17 cellular contexts compared by ENCODE assay signal in the genomic region with DNA sequence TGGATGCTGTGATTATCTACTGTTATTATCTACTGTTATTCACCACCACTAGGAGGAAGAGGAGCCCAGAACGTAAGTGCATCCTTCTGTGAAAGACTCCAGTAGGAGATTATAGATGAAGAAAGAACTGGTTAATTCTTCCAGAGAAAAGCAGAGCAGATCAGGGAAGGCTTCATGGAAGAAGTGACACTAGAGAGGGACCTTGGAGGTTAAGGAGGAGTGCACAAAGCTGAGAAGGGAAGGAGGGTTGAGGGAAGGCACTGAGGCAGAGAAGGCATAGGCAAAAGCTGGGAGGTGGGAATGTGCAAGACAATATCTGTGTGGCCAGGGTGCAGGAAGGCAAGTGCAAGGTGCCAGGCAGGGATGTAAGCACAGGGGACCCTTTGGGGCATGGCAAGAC. TPM values are rescaled to one million over a fixed set of nuclear protein-coding genes. Genes with fewer than 3 reads are reported as not detected.
A peak's percentile ranks its signal among the peaks of the same experiment; 100 is the strongest.
DNase-seq lines count a peak whose midpoint lies in the region; ATAC-seq and TF ChIP-seq lines count a peak whose summit lies in the region.
"Had no signal": no experiment of that assay in that cellular context is flagged by ENCODE, and none has a peak within 500 bp of the region (broad histone marks: within the 10 kb centered on the region; RNA-seq: fewer than 3 reads in every experiment).

No MANE protein-coding gene starts in this region.

- no peak overlapping the region for H3K4me2 ChIP-seq in trophoblast cell (ENCODE audit: low read length)
- H3K4me2 ChIP-seq: GM23338 had no signal

- no peak overlapping the region for H4K8ac ChIP-seq in trophoblast cell (ENCODE audit: low read depth, low read length)

- no peak overlapping the region for H2AFZ ChIP-seq in trophoblast cell (ENCODE audit: insufficient read depth, low read length, poor library complexity)
- H2AFZ ChIP-seq: GM23338 had no signal

- H3K4me3 Mint-ChIP-seq in activated CD8-positive, alpha-beta T cell treated with anti-CD3 and anti-CD28 coated beads, Interleukin-2, amount 10 ng/mL, durations not matched to agents 7 days and 5 days, result no peak overlapping the region
- no peak overlapping the region for H3K4me3 Mint-ChIP-seq in activated CD8-positive, alpha-beta T cell treated with anti-CD3 and anti-CD28 coated beads for 36 hours
- H3K4me3 Mint-ChIP-seq in chondrocyte (ENCODE audit: unreplicated experiment), result no peak overlapping the region
- H3K4me3 Mint-ChIP-seq: CD4-positive, CD25-positive, alpha-beta regulatory T cell; GM23338 had no signal

- H4K12ac ChIP-seq in trophoblast cell (ENCODE audit: low read depth, low read length), result no peak overlapping the region

- peaks cover 17% of the 10 kb centered on the region for H3K4me1 Mint-ChIP-seq in activated CD8-positive, alpha-beta T cell treated with anti-CD3 and anti-CD28 coated beads, Interleukin-2, amount 10 ng/mL, durations not matched to agents 7 days and 5 days (ENCODE audit: low read depth)
- H3K4me1 Mint-ChIP-seq in activated CD8-positive, alpha-beta T cell treated with anti-CD3 and anti-CD28 coated beads for 36 hours (ENCODE audit: low read depth), result peaks cover 11% of the 10 kb centered on the region
- peaks cover 22% of the 10 kb centered on the region for H3K4me1 Mint-ChIP-seq in chondrocyte (ENCODE audit: low read depth)

- no peak overlapping the region for H2BK5ac ChIP-seq in trophoblast cell (ENCODE audit: low read depth, low read length, poor library complexity)

- no peak overlapping the region for H3K14ac ChIP-seq in trophoblast cell (ENCODE audit: low read length)

- no peaks in the 10 kb centered on the region for H3K79me2 ChIP-seq in trophoblast cell (ENCODE audit: control insufficient read depth, insufficient read depth, low read length, poor library complexity)

- H2AK5ac ChIP-seq in trophoblast cell (ENCODE audit: low read length), result no peak overlapping the region

- peaks cover 3% of the 10 kb centered on the region for H3K27me3 ChIP-seq in trophoblast cell (ENCODE audit: insufficient read depth, low read length)
- peaks cover 42% of the 10 kb centered on the region for H3K27me3 ChIP-seq in HAP-1 (ENCODE audit: low read depth)
- H3K27me3 ChIP-seq: BLaER1 treated with 17β-estradiol and CSF1 and Interleukin-3, amounts not matched to agents 10 nM and 100 nM had no signal

- POLR2A ChIA-PET in activated CD8-positive, alpha-beta T cell treated with anti-CD3 and anti-CD28 coated beads, Interleukin-2, amount 10 ng/mL, durations not matched to agents 7 days and 5 days (lab: Charles Lee), result no interaction called here
- POLR2A ChIA-PET in activated CD8-positive, alpha-beta T cell treated with anti-CD3 and anti-CD28 coated beads for 36 hours (lab: Charles Lee), result no interaction called here

- H3K27ac ChIP-seq in trophoblast cell (ENCODE audit: low read depth, low read length), result no peak overlapping the region
- H3K27ac ChIP-seq: 22Rv1, HL-60 had no signal

- no peak overlapping the region for H4K91ac ChIP-seq in trophoblast cell (ENCODE audit: low read depth, low read length)

- TF ChIP-seq CTCF in activated CD8-positive, alpha-beta T cell treated with anti-CD3 and anti-CD28 coated beads for 36 hours (IDR thresholded peaks at IDR 0.05), result no peak
- TF ChIP-seq CTCF in chondrocyte (IDR thresholded peaks at IDR 0.05), result no peak

- no peak overlapping the region for H3K18ac ChIP-seq in trophoblast cell (ENCODE audit: low read length)

- intact Hi-C loops in activated CD8-positive, alpha-beta T cell treated with anti-CD3 and anti-CD28 coated beads for 36 hours (cut with micrococcal nuclease), result no loop called here
- intact Hi-C loops in cardiac septum (cut with DNase I), result no loop called here

- WGBS in trophoblast cell (ENCODE audit: extremely low coverage, insufficient coverage, insufficient read length), result no CpG with 5 or more reads among the region's 1 CpG

- CTCF ChIA-PET in activated CD8-positive, alpha-beta T cell treated with anti-CD3 and anti-CD28 coated beads, Interleukin-2, amount 10 ng/mL, durations not matched to agents 7 days and 5 days (lab: Charles Lee), result no interaction called here
- CTCF ChIA-PET in activated CD8-positive, alpha-beta T cell treated with anti-CD3 and anti-CD28 coated beads for 36 hours (lab: Charles Lee), result no interaction called here

- H3K9me3 ChIP-seq in trophoblast cell (ENCODE audit: insufficient read depth, low read depth, low read length), result no peaks in the 10 kb centered on the region
- no peaks in the 10 kb centered on the region for H3K9me3 ChIP-seq in HAP-1
- H3K9me3 ChIP-seq: BLaER1 treated with 17β-estradiol and CSF1 and Interleukin-3, amounts not matched to agents 10 nM and 100 nM had no signal

- no peaks in the 10 kb centered on the region for H3K79me1 ChIP-seq in trophoblast cell (ENCODE audit: low read length)

- no peak for ATAC-seq in activated CD8-positive, alpha-beta T cell treated with anti-CD3 and anti-CD28 coated beads, Interleukin-2, amount 10 ng/mL, durations not matched to agents 7 days and 5 days
- ATAC-seq in activated CD8-positive, alpha-beta T cell treated with anti-CD3 and anti-CD28 coated beads for 36 hours, result no peak
- ATAC-seq: GM23338, HCT116 had no signal

- H3K27ac Mint-ChIP-seq in activated CD8-positive, alpha-beta T cell treated with anti-CD3 and anti-CD28 coated beads, Interleukin-2, amount 10 ng/mL, durations not matched to agents 7 days and 5 days, result peak overlapping the region; percentile 15
- no peak overlapping the region for H3K27ac Mint-ChIP-seq in activated CD8-positive, alpha-beta T cell treated with anti-CD3 and anti-CD28 coated beads for 36 hours
- no peak overlapping the region for H3K27ac Mint-ChIP-seq in chondrocyte (ENCODE audit: unreplicated experiment)
- H3K27ac Mint-ChIP-seq: GM23338 had no signal

- H2BK120ac ChIP-seq in trophoblast cell (ENCODE audit: insufficient read depth, low read length, poor library complexity), result no peak overlapping the region

- no peak overlapping the region for H3K23ac ChIP-seq in trophoblast cell (ENCODE audit: low read length)

- no peak overlapping the region for H2BK12ac ChIP-seq in trophoblast cell (ENCODE audit: low read length)

- H3K36me3 ChIP-seq in trophoblast cell (ENCODE audit: control insufficient read depth in 1 of 2, insufficient read depth in 2 of 2, low read length in 2 of 2) (no peaks in the 10 kb centered on the region), HAP-1 (replicated peaks) (no peaks in the 10 kb centered on the region)
- H3K36me3 ChIP-seq: BLaER1 treated with 17β-estradiol and CSF1 and Interleukin-3, amounts not matched to agents 10 nM and 100 nM had no signal

- H3K9ac ChIP-seq in trophoblast cell (ENCODE audit: low read length), result no peak overlapping the region
- H3K9ac ChIP-seq: BLaER1 treated with 17β-estradiol and CSF1 and Interleukin-3, amounts not matched to agents 10 nM and 100 nM had no signal

- peak overlapping the region; percentile 8 for H3K4me3 ChIP-seq in trophoblast cell (ENCODE audit: low read depth, low read length)
- no peak overlapping the region for H3K4me3 ChIP-seq in HAP-1
- H3K4me3 ChIP-seq: BLaER1 treated with 17β-estradiol and CSF1 and Interleukin-3, amounts not matched to agents 10 nM and 100 nM; GM23338 had no signal

- no peaks in the 10 kb centered on the region for H3K4me1 ChIP-seq in trophoblast cell (ENCODE audit: control insufficient read depth in 1 of 2, insufficient read depth in 2 of 2, low read length in 2 of 2)
- H3K4me1 ChIP-seq in HAP-1, result peaks cover 10% of the 10 kb centered on the region

- no peak overlapping the region for H3K4ac ChIP-seq in trophoblast cell (ENCODE audit: low read depth, low read length)

- peaks cover 5% of the 10 kb centered on the region for H3K27me3 Mint-ChIP-seq in activated CD8-positive, alpha-beta T cell treated with anti-CD3 and anti-CD28 coated beads, Interleukin-2, amount 10 ng/mL, durations not matched to agents 7 days and 5 days (ENCODE audit: low read depth)
- no peaks in the 10 kb centered on the region for H3K27me3 Mint-ChIP-seq in activated CD8-positive, alpha-beta T cell treated with anti-CD3 and anti-CD28 coated beads for 36 hours
- H3K27me3 Mint-ChIP-seq in chondrocyte (ENCODE audit: low read depth), result peaks cover 3% of the 10 kb centered on the region
- H3K27me3 Mint-ChIP-seq: CD4-positive, CD25-positive, alpha-beta regulatory T cell had no signal

- no peak for DNase-seq in activated CD8-positive, alpha-beta T cell treated with anti-CD3 and anti-CD28 coated beads, Interleukin-2, amount 10 ng/mL, durations not matched to agents 7 days and 5 days
- DNase-seq in activated CD8-positive, alpha-beta T cell treated with anti-CD3 and anti-CD28 coated beads for 36 hours, result no peak
- DNase-seq in chondrocyte (ENCODE audit: low spot score) (peak; percentile 28), trophoblast cell (no peak), HAP-1 (ENCODE audit: low spot score in 2 of 2) (no peak), DMS79 (lab: John Stamatoyannopoulos, UW) (no peak), cardiac septum (ENCODE audit: low spot score) (no peak)
- DNase-seq: AML-193; Calu3; CD4-positive, CD25-positive, alpha-beta regulatory T cell; DMS 273 treated with DMSO at 0.1 percent for 48 hours; KG1 had no signal

- in situ Hi-C loops in HAP-1 (cut with MboI; ENCODE audit: low sequenced_read_pairs), result no loop called here

- no peaks in the 10 kb centered on the region for H3K36me3 Mint-ChIP-seq in activated CD8-positive, alpha-beta T cell treated with anti-CD3 and anti-CD28 coated beads, Interleukin-2, amount 10 ng/mL, durations not matched to agents 7 days and 5 days (ENCODE audit: low read depth)
- no peaks in the 10 kb centered on the region for H3K36me3 Mint-ChIP-seq in activated CD8-positive, alpha-beta T cell treated with anti-CD3 and anti-CD28 coated beads for 36 hours (ENCODE audit: low read depth)
- H3K36me3 Mint-ChIP-seq in chondrocyte (ENCODE audit: low read depth), result no peaks in the 10 kb centered on the region
- H3K36me3 Mint-ChIP-seq: CD4-positive, CD25-positive, alpha-beta regulatory T cell had no signal

- no peaks in the 10 kb centered on the region for H3K9me3 Mint-ChIP-seq in activated CD8-positive, alpha-beta T cell treated with anti-CD3 and anti-CD28 coated beads, Interleukin-2, amount 10 ng/mL, durations not matched to agents 7 days and 5 days (ENCODE audit: insufficient read depth)
- no peaks in the 10 kb centered on the region for H3K9me3 Mint-ChIP-seq in activated CD8-positive, alpha-beta T cell treated with anti-CD3 and anti-CD28 coated beads for 36 hours
- H3K9me3 Mint-ChIP-seq in chondrocyte (ENCODE audit: low read depth), result no peaks in the 10 kb centered on the region
- H3K9me3 Mint-ChIP-seq: GM23338 had no signal

RNA-seq across cellular contexts. Expression of gene CRYBB1, which starts 13.5 kb away (rescaled TPM):
- total RNA-seq in activated CD8-positive, alpha-beta T cell treated with anti-CD3 and anti-CD28 coated beads, Interleukin-2, amount 10 ng/mL, durations not matched to agents 7 days and 5 days, result not detected
- not detected for total RNA-seq in activated CD8-positive, alpha-beta T cell treated with anti-CD3 and anti-CD28 coated beads for 36 hours
- total RNA-seq in chondrocyte (not detected in 3 replicates), cardiac septum (0.67 TPM)
- polyA plus RNA-seq in trophoblast cell (2013), result not detected in 2 replicates
- total RNA-seq: Calu3; CD4-positive, CD25-positive, alpha-beta regulatory T cell had no signal
- polyA plus RNA-seq: CD4-positive, CD25-positive, alpha-beta regulatory T cell had no signal

RNA-seq across cellular contexts. Expression of gene TPST2, which starts 14.4 kb away (rescaled TPM):
- 10 to 100 TPM; 62.8 to 68.9 TPM for total RNA-seq in activated CD8-positive, alpha-beta T cell treated with anti-CD3 and anti-CD28 coated beads, Interleukin-2, amount 10 ng/mL, durations not matched to agents 7 days and 5 days
- total RNA-seq in activated CD8-positive, alpha-beta T cell treated with anti-CD3 and anti-CD28 coated beads for 36 hours, result 10 to 100 TPM; 30.7 to 33.6 TPM
- total RNA-seq in chondrocyte (75.8 to 80.3 TPM (median 77.1 TPM) in 3 replicates), cardiac septum (22.0 TPM)
- polyA plus RNA-seq in trophoblast cell (2013), result 19.1 and 19.8 TPM in 2 replicates

RNA-seq across cellular contexts. Expression of gene CRYBA4, which starts 17.4 kb away (rescaled TPM):
- total RNA-seq in activated CD8-positive, alpha-beta T cell treated with anti-CD3 and anti-CD28 coated beads, Interleukin-2, amount 10 ng/mL, durations not matched to agents 7 days and 5 days, result not detected
- total RNA-seq in activated CD8-positive, alpha-beta T cell treated with anti-CD3 and anti-CD28 coated beads for 36 hours, result not detected
- total RNA-seq in chondrocyte, result not detected in 3 replicates
- polyA plus RNA-seq in trophoblast cell (2013), result not detected in 2 replicates
- total RNA-seq in cardiac septum, result not detected
- total RNA-seq: Calu3; CD4-positive, CD25-positive, alpha-beta regulatory T cell; GM23338 had no signal

RNA-seq across cellular contexts. Expression of gene MIAT, which starts 53.0 kb away (rescaled TPM):
- total RNA-seq in activated CD8-positive, alpha-beta T cell treated with anti-CD3 and anti-CD28 coated beads, Interleukin-2, amount 10 ng/mL, durations not matched to agents 7 days and 5 days, result 10 to 100 TPM; 23.6 to 26.3 TPM
- 10 to 100 TPM; 11.6 to 11.9 TPM for total RNA-seq in activated CD8-positive, alpha-beta T cell treated with anti-CD3 and anti-CD28 coated beads for 36 hours
- total RNA-seq in chondrocyte, result 2.5 to 6.2 TPM (median 3.5 TPM) in 3 replicates
- 0.07 and 0.11 TPM in 2 replicates for polyA plus RNA-seq in trophoblast cell (2013)
- 1.3 TPM for total RNA-seq in cardiac septum
